ENCODE assay signal across 1 cellular context in genomic region chr7:133934262-133934973, GRCh38.
TF ChIP-seq lines count a peak whose summit lies in the region.

No MANE protein-coding gene starts in this region.

TF ChIP-seq in WTC11, 78 proteins besides CTCF, POLR2A, EP300 and RAD21 (continued from another document):
- TF ChIP-seq PRDM15 (CRISPR knock-in tag; IDR thresholded peaks at IDR 0.05) (no peak), CREM (CRISPR knock-in tag; IDR thresholded peaks at IDR 0.05) (no peak), ZNF532 (CRISPR knock-in tag; IDR thresholded peaks at IDR 0.05; ENCODE audit: borderline replicate concordance) (no peak), ZMAT4 (CRISPR knock-in tag; IDR thresholded peaks at IDR 0.05) (no peak)
